In genomic region chr2:237774811-237775553, GRCh38 we compare ENCODE assay signal across 8 cellular contexts. TPM values are rescaled to one million over a fixed set of nuclear protein-coding genes. Genes with fewer than 3 reads are reported as not detected.
DNase-seq lines count a peak whose midpoint lies in the region; ATAC-seq and TF ChIP-seq lines count a peak whose summit lies in the region.

No MANE protein-coding gene starts in this region.

- CTCF ChIA-PET in activated CD8-positive, alpha-beta memory T cell treated with anti-CD3 and anti-CD28 coated beads, Interleukin-2, amount 10 ng/mL, durations not matched to agents 7 days and 5 days (lab: Charles Lee), result interaction anchor here (0.6 to 4.6 kb wide), 13 partner anchors 9 to 262 kb away, joined by 3 to 29 read pairs (median 3); no protein-coding TSS in a partner anchor

- ATAC-seq in activated CD8-positive, alpha-beta memory T cell treated with anti-CD3 and anti-CD28 coated beads, Interleukin-2, amount 10 ng/mL, durations not matched to agents 7 days and 5 days, result peak; percentile 78
- ATAC-seq in GM18502 (IDR thresholded peaks at IDR 0.05; ENCODE audit: poor library complexity, unreplicated experiment) (no peak), HG02981 (IDR thresholded peaks at IDR 0.05; ENCODE audit: unreplicated experiment) (no peak)

- H3K4me3 ChIP-seq in fibroblast of pulmonary artery (replicated peaks; ENCODE audit: low read depth, low read length), result no peak overlapping the region
- no peak overlapping the region for H3K4me3 ChIP-seq in neuronal stem cell (ENCODE audit: low read length in 2 of 2)

- H3K79me1 ChIP-seq in neuronal stem cell (ENCODE audit: low read depth, low read length), result no peaks in the 10 kb centered on the region

- no peak overlapping the region for H3K4me2 ChIP-seq in neuronal stem cell (ENCODE audit: insufficient read depth, low read length, poor library complexity, severe bottlenecking)

- no peaks in the 10 kb centered on the region for H3K27me3 ChIP-seq in neuronal stem cell (ENCODE audit: control insufficient read depth in 3 of 3, insufficient read depth in 3 of 3, low read depth in 1 of 3, low read length in 3 of 3)

- H3K14ac ChIP-seq in neuronal stem cell (ENCODE audit: low read length), result no peak overlapping the region

- no peak overlapping the region for H3K27ac Mint-ChIP-seq in HFFc6
- no peak overlapping the region for H3K27ac Mint-ChIP-seq in activated CD8-positive, alpha-beta memory T cell treated with anti-CD3 and anti-CD28 coated beads, Interleukin-2, amount 10 ng/mL, durations not matched to agents 7 days and 5 days

- DNase-seq in DMS153 treated with DMSO at 0.1 percent for 48 hours (lab: John Stamatoyannopoulos, UW; ENCODE audit: unreplicated experiment) (peak; percentile 46), HFFc6 (peak; percentile 43), NCI-H774 (lab: John Stamatoyannopoulos, UW) (peak; percentile 74), fibroblast of pulmonary artery (ENCODE audit: low read depth) (peak; percentile 68), neuronal stem cell (ENCODE audit: low spot score) (peak; percentile 29)
- DNase-seq in activated CD8-positive, alpha-beta memory T cell treated with anti-CD3 and anti-CD28 coated beads, Interleukin-2, amount 10 ng/mL, durations not matched to agents 7 days and 5 days, result peak; percentile 63

- no peak overlapping the region for H2AK5ac ChIP-seq in neuronal stem cell (ENCODE audit: low read depth, low read length)

- peaks cover 47% of the 10 kb centered on the region for H3K36me3 Mint-ChIP-seq in HFFc6 (ENCODE audit: low read depth)
- peaks cover 59% of the 10 kb centered on the region for H3K36me3 Mint-ChIP-seq in activated CD8-positive, alpha-beta memory T cell treated with anti-CD3 and anti-CD28 coated beads, Interleukin-2, amount 10 ng/mL, durations not matched to agents 7 days and 5 days

- no peak overlapping the region for H2BK120ac ChIP-seq in neuronal stem cell (ENCODE audit: low read depth, low read length)

- no peak overlapping the region for H3K4ac ChIP-seq in neuronal stem cell (ENCODE audit: low read length)

- TF ChIP-seq CTCF in HFFc6 (IDR thresholded peaks at IDR 0.05) (peak; percentile 88), fibroblast of pulmonary artery (IDR thresholded peaks at IDR 0.05; ENCODE audit: low read length, missing control alignments) (peak; percentile 71)

- H2BK12ac ChIP-seq in neuronal stem cell (ENCODE audit: low read length), result no peak overlapping the region

- H3K9me3 ChIP-seq in neuronal stem cell (replicated peaks in 1 of 2; ENCODE audit: control insufficient read depth in 2 of 2, insufficient read depth in 1 of 2, low read depth in 1 of 2, low read length in 2 of 2), result peaks cover 3 to 9% of the 10 kb centered on the region in 2 donors

- no peak overlapping the region for H3K9ac ChIP-seq in neuronal stem cell (ENCODE audit: low read depth, low read length, poor library complexity)

- H2BK15ac ChIP-seq in neuronal stem cell (ENCODE audit: low read length), result no peak overlapping the region

- H4K91ac ChIP-seq in neuronal stem cell (ENCODE audit: low read depth, low read length, poor library complexity), result no peak overlapping the region

- H3K9me3 Mint-ChIP-seq in HFFc6, result no peaks in the 10 kb centered on the region
- peaks cover 2% of the 10 kb centered on the region for H3K9me3 Mint-ChIP-seq in activated CD8-positive, alpha-beta memory T cell treated with anti-CD3 and anti-CD28 coated beads, Interleukin-2, amount 10 ng/mL, durations not matched to agents 7 days and 5 days (ENCODE audit: low read depth)

- H3K27ac ChIP-seq in neuronal stem cell (replicated peaks; ENCODE audit: low read length), result no peak overlapping the region

- whole genome bisulfite sequencing in neuronal stem cell (ENCODE audit: extremely low coverage in 2 of 2, insufficient read length in 2 of 2, insufficient replicate concordance in 1 of 2), 2 donors, result no CpG with 5 or more reads among the region's 13 CpGs

- peaks cover 0 to 3% of the 10 kb centered on the region in 2 donors for H3K4me1 ChIP-seq in neuronal stem cell (ENCODE audit: control insufficient read depth in 2 of 2, insufficient read depth in 1 of 2, low read depth in 1 of 2, low read length in 2 of 2)

- no peak overlapping the region for H3K18ac ChIP-seq in neuronal stem cell (ENCODE audit: low read length)

- H3K36me3 ChIP-seq in neuronal stem cell (replicated peaks in 1 of 2; ENCODE audit: control insufficient read depth in 2 of 2, insufficient read depth in 2 of 2, low read length in 2 of 2), result peaks cover 2 to 59% of the 10 kb centered on the region in 2 donors

- H2BK5ac ChIP-seq in neuronal stem cell (ENCODE audit: low read length), result no peak overlapping the region

- no peak overlapping the region for H2AFZ ChIP-seq in neuronal stem cell (ENCODE audit: low read length)

- H3K4me1 Mint-ChIP-seq in HFFc6 (ENCODE audit: low read depth), result peaks cover 9% of the 10 kb centered on the region; the same call in 1 of the 2 replicates
- no peaks in the 10 kb centered on the region for H3K4me1 Mint-ChIP-seq in activated CD8-positive, alpha-beta memory T cell treated with anti-CD3 and anti-CD28 coated beads, Interleukin-2, amount 10 ng/mL, durations not matched to agents 7 days and 5 days

- no peak overlapping the region for H3K23ac ChIP-seq in neuronal stem cell (ENCODE audit: low read depth, low read length, poor library complexity)

- H4K8ac ChIP-seq in neuronal stem cell (ENCODE audit: low read depth, low read length), result no peak overlapping the region

- H3K27me3 Mint-ChIP-seq in HFFc6 (ENCODE audit: insufficient read depth), result no peaks in the 10 kb centered on the region; the same call in 1 of the 2 replicates
- H3K27me3 Mint-ChIP-seq in activated CD8-positive, alpha-beta memory T cell treated with anti-CD3 and anti-CD28 coated beads, Interleukin-2, amount 10 ng/mL, durations not matched to agents 7 days and 5 days, result no peaks in the 10 kb centered on the region

- no peak overlapping the region for H3K4me3 Mint-ChIP-seq in HFFc6
- H3K4me3 Mint-ChIP-seq in activated CD8-positive, alpha-beta memory T cell treated with anti-CD3 and anti-CD28 coated beads, Interleukin-2, amount 10 ng/mL, durations not matched to agents 7 days and 5 days, result no peak overlapping the region

RNA-seq across cellular contexts. Expression of gene RBM44, which starts 23.6 kb away (rescaled TPM):
- total RNA-seq in HFFc6 (2021; fragmentation: NEBNext Ultra II Directional; extraction: Animal tissue kit (Norgen Biotek cat#: 25700)), result under 1 TPM in 5 of 6 experiments, not detected in 1; 0.07 to 0.10 (median 0.09) TPM
- 1 to 10 TPM in 1 of 2 experiments, under 1 TPM in 1; 0.42 to 1.2 TPM for total RNA-seq in activated CD8-positive, alpha-beta memory T cell treated with anti-CD3 and anti-CD28 coated beads, Interleukin-2, amount 10 ng/mL, durations not matched to agents 7 days and 5 days
- polyA plus RNA-seq in neuronal stem cell (2013, experiment 1 of 2), result 0.11 TPM
- 0.18 TPM for polyA plus RNA-seq in neuronal stem cell (2013, experiment 2 of 2)
